In genomic region chr2:222693837-222694236, GRCh38 we compare ENCODE assay signal across 10 cellular contexts. TPM values are rescaled to one million over a fixed set of nuclear protein-coding genes. Genes with fewer than 3 reads are reported as not detected.
A peak's percentile ranks its signal among the peaks of the same experiment; 100 is the strongest.
DNase-seq lines count a peak whose midpoint lies in the region; ATAC-seq and TF ChIP-seq lines count a peak whose summit lies in the region.
"Had no signal": no experiment of that assay in that cellular context is flagged by ENCODE, and none has a peak within 500 bp of the region (broad histone marks: within the 10 kb centered on the region; RNA-seq: fewer than 3 reads in every experiment).

No MANE protein-coding gene starts in this region.

- no peak overlapping the region for H3K27ac ChIP-seq in breast epithelium
- H3K27ac ChIP-seq: heart right ventricle had no signal

- no peaks in the 10 kb centered on the region for H3K9me3 ChIP-seq in breast epithelium
- H3K9me3 ChIP-seq: heart right ventricle had no signal

- no peaks in the 10 kb centered on the region for H3K36me3 ChIP-seq in breast epithelium
- H3K36me3 ChIP-seq: heart right ventricle had no signal

- DNase-seq in MCF 10A (ENCODE audit: unreplicated experiment) (peak; percentile 51), breast epithelium (ENCODE audit: low spot score in 2 of 2) (no peak), type B pancreatic cell (ENCODE audit: extremely low spot score, unreplicated experiment) (no peak), mesenteric fat pad (ENCODE audit: low spot score) (no peak)
- DNase-seq in activated CD8-positive, alpha-beta T cell treated with anti-CD3 and anti-CD28 coated beads for 36 hours: no peak
- DNase-seq in activated T-cell treated with anti-CD3 and anti-CD28 coated beads, Interleukin-2, amount 50 U/mL, for 48 hours: no peak
- DNase-seq: heart right ventricle had no signal

- intact Hi-C loops in MCF 10A (cut with micrococcal nuclease): loop anchor here (1.0 kb wide), 1 partner anchor 168 kb away; no protein-coding TSS in a partner anchor
- intact Hi-C loops in breast epithelium (cut with DNase I; ENCODE audit: low total_unique reads): no loop called here
- intact Hi-C loops in activated CD8-positive, alpha-beta T cell treated with anti-CD3 and anti-CD28 coated beads for 36 hours (cut with micrococcal nuclease): no loop called here

- H3K4me3 ChIP-seq in breast epithelium: no peak overlapping the region
- H3K4me3 ChIP-seq: heart right ventricle had no signal

- no peak overlapping the region for H3K27ac Mint-ChIP-seq in MCF 10A (ENCODE audit: low read depth, unreplicated experiment)
- no peak overlapping the region for H3K27ac Mint-ChIP-seq in activated CD8-positive, alpha-beta T cell treated with anti-CD3 and anti-CD28 coated beads for 36 hours
- H3K27ac Mint-ChIP-seq in type B pancreatic cell: no peak overlapping the region

- H3K4me3 Mint-ChIP-seq in MCF 10A (ENCODE audit: unreplicated experiment) (no peak overlapping the region), type B pancreatic cell (no peak overlapping the region)
- no peak overlapping the region for H3K4me3 Mint-ChIP-seq in activated CD8-positive, alpha-beta T cell treated with anti-CD3 and anti-CD28 coated beads for 36 hours

- BruUV-seq in MCF 10A (replicated peaks; lab: Mats Ljungman, UMichigan): no TSS peak

- H3K27me3 ChIP-seq in breast epithelium: no peaks in the 10 kb centered on the region
- H3K27me3 ChIP-seq: heart right ventricle had no signal

- H3K9me3 Mint-ChIP-seq in MCF 10A (ENCODE audit: unreplicated experiment): no peaks in the 10 kb centered on the region
- no peaks in the 10 kb centered on the region for H3K9me3 Mint-ChIP-seq in activated CD8-positive, alpha-beta T cell treated with anti-CD3 and anti-CD28 coated beads for 36 hours
- no peaks in the 10 kb centered on the region for H3K9me3 Mint-ChIP-seq in type B pancreatic cell

- POLR2A ChIA-PET in MCF 10A (lab: Yijun Ruan, JAX): no interaction called here
- POLR2A ChIA-PET in activated CD8-positive, alpha-beta T cell treated with anti-CD3 and anti-CD28 coated beads for 36 hours (lab: Charles Lee): no interaction called here

- H3K36me3 Mint-ChIP-seq in MCF 10A (ENCODE audit: insufficient read depth, unreplicated experiment): no peaks in the 10 kb centered on the region
- no peaks in the 10 kb centered on the region for H3K36me3 Mint-ChIP-seq in activated CD8-positive, alpha-beta T cell treated with anti-CD3 and anti-CD28 coated beads for 36 hours (ENCODE audit: low read depth)
- H3K36me3 Mint-ChIP-seq in type B pancreatic cell: no peaks in the 10 kb centered on the region

- H3K4me1 ChIP-seq in breast epithelium: no peaks in the 10 kb centered on the region

- peak; percentile 59 for ATAC-seq in HG03378 (IDR thresholded peaks at IDR 0.05; ENCODE audit: unreplicated experiment)
- peak; percentile 50 for ATAC-seq in activated CD8-positive, alpha-beta T cell treated with anti-CD3 and anti-CD28 coated beads for 36 hours
- no peak for ATAC-seq in GM18907 (IDR thresholded peaks at IDR 0.05; ENCODE audit: unreplicated experiment)

- TF ChIP-seq CTCF in MCF 10A (IDR thresholded peaks at IDR 0.05; ENCODE audit: unreplicated experiment) (peak; percentile 38), breast epithelium (IDR thresholded peaks at IDR 0.05) (no peak), type B pancreatic cell (conservative IDR thresholded peaks at IDR 0.05) (peak; percentile 45)
- TF ChIP-seq CTCF in activated CD8-positive, alpha-beta T cell treated with anti-CD3 and anti-CD28 coated beads for 36 hours (IDR thresholded peaks at IDR 0.05): no peak

- no peaks in the 10 kb centered on the region for H3K27me3 Mint-ChIP-seq in MCF 10A (ENCODE audit: insufficient read depth, unreplicated experiment)
- peaks cover 8% of the 10 kb centered on the region for H3K27me3 Mint-ChIP-seq in activated CD8-positive, alpha-beta T cell treated with anti-CD3 and anti-CD28 coated beads for 36 hours
- H3K27me3 Mint-ChIP-seq in type B pancreatic cell: peaks cover 9% of the 10 kb centered on the region

- CTCF ChIA-PET in MCF 10A (lab: Yijun Ruan, JAX): interaction anchor here (1.6 to 7.2 kb wide), 3 partner anchors 13 to 245 kb away, joined by 4 to 53 read pairs (median 6); no protein-coding TSS in a partner anchor
- CTCF ChIA-PET in activated CD8-positive, alpha-beta T cell treated with anti-CD3 and anti-CD28 coated beads for 36 hours (lab: Charles Lee): interaction anchor here (0.8 to 1.3 kb wide), 2 partner anchors 209 to 278 kb away, joined by 3 read pairs; no protein-coding TSS in a partner anchor

- no peak for TF ChIP-seq POLR2A in breast epithelium (IDR thresholded peaks at IDR 0.05)

- H3K4me1 Mint-ChIP-seq in MCF 10A (ENCODE audit: insufficient read depth, unreplicated experiment) (no peaks in the 10 kb centered on the region), type B pancreatic cell (ENCODE audit: unreplicated experiment) (peaks cover 7% of the 10 kb centered on the region)
- peaks cover 7% of the 10 kb centered on the region for H3K4me1 Mint-ChIP-seq in activated CD8-positive, alpha-beta T cell treated with anti-CD3 and anti-CD28 coated beads for 36 hours (ENCODE audit: low read depth)

RNA-seq across cellular contexts. Expression of gene MOGAT1, which starts 22.4 kb away (rescaled TPM):
- total RNA-seq in MCF 10A (2022) (not detected in 2 replicates), breast epithelium (under 1 TPM in 1 of 3 donors, not detected in 2; 0.98 TPM), type B pancreatic cell (ENCODE audit: low replicate concordance) (0.45 TPM in 1 of 2 replicates, not detected in the other), mesenteric fat pad (0.74 TPM)
- total RNA-seq in activated CD8-positive, alpha-beta T cell treated with anti-CD3 and anti-CD28 coated beads for 36 hours: not detected
- total RNA-seq: T-helper 2 cell treated with Interferon-gamma antibody and Interleukin-4, amounts not matched to agents 100 ng/mL and 5 ng/mL, for 36 hours had no signal

RNA-seq across cellular contexts. Expression of gene FARSB, which starts 37.9 kb away (rescaled TPM):
- total RNA-seq in MCF 10A (2022) (44.8 and 70.3 TPM in 2 replicates), breast epithelium (10 to 100 TPM; 11.8 to 19.0 (median 18.7) TPM), type B pancreatic cell (ENCODE audit: low replicate concordance) (17.3 and 24.0 TPM in 2 replicates), mesenteric fat pad (25.5 TPM)
- total RNA-seq in activated CD8-positive, alpha-beta T cell treated with anti-CD3 and anti-CD28 coated beads for 36 hours: 10 to 100 TPM; 55.9 to 56.7 TPM

Comparison
In these comparisons a context has a peak if more than half of its experiments do, and no peak if none do; other contexts are left out.
1. CTCF ChIP-seq: peak in MCF 10A (single experiment) and type B pancreatic cell (single experiment); none in breast epithelium (0 of 3) and activated CD8-positive, alpha-beta T cell treated with anti-CD3 and anti-CD28 coated beads for 36 hours (single experiment).